ENCODE assay signal across 7 cellular contexts in genomic region chr15:77829331-77829730, GRCh38.
DNase-seq lines count a peak whose midpoint lies in the region; ATAC-seq, FAIRE-seq and TF ChIP-seq lines count a peak whose summit lies in the region.
"Not testable (repeated sequence)": the region's sequence is repeated elsewhere in the genome, so short reads cannot be mapped to it uniquely, and the experiment has no call there.

No MANE protein-coding gene starts in this region.

- in situ Hi-C loops in K562 (cut with MboI) = not testable (repeated sequence)

- H3K4me3 Mint-ChIP-seq in CD14-positive monocyte = not testable (repeated sequence)

- not testable (repeated sequence) for BruUV-seq in K562 (replicated peaks; lab: Mats Ljungman, UMichigan)

- 12% methylated on average over 6 of the region's 6 CpGs for WGBS in K562 (ENCODE audit: insufficient coverage, low coverage, missing lambda C conversion rate)

- H3K9ac ChIP-seq in K562 (ENCODE audit: insufficient read depth in 1 of 2, low read depth in 2 of 2, low read length in 2 of 2) = not testable (repeated sequence)

- intact Hi-C loops in CD14-positive monocyte (cut with micrococcal nuclease); K562 (cut with micrococcal nuclease); Right ventricle myocardium inferior (cut with DNase I); left cardiac atrium (cut with DNase I); lower lobe of right lung (cut with DNase I); posterior vena cava (cut with DNase I); upper lobe of right lung (cut with DNase I): not testable (repeated sequence)

- H3K9me3 ChIP-seq in K562 (replicated peaks; ENCODE audit: control insufficient read depth, insufficient read depth, low read depth, low read length); lower lobe of right lung; upper lobe of right lung: not testable (repeated sequence)

- not testable (repeated sequence) for TF ChIP-seq CTCF in CD14-positive monocyte (IDR thresholded peaks at IDR 0.05); K562 (IDR thresholded peaks at IDR 0.05 in 2 of 3, conservative IDR thresholded peaks at IDR 0.05 in 1 of 3; ENCODE audit: insufficient read depth in 2 of 3, low read depth in 1 of 3, low read length in 3 of 3); lower lobe of right lung (IDR thresholded peaks at IDR 0.05); upper lobe of right lung (IDR thresholded peaks at IDR 0.05)

- not testable (repeated sequence) for H3K4me1 Mint-ChIP-seq in CD14-positive monocyte

- FAIRE-seq in K562 (lab: Jason Lieb, UNC) = not testable (repeated sequence)

- not testable (repeated sequence) for H2AFZ ChIP-seq in K562 (ENCODE audit: low read depth, low read length)

- not testable (repeated sequence) for H3K4me1 ChIP-seq in K562 (replicated peaks in 1 of 2; ENCODE audit: control insufficient read depth in 2 of 2, insufficient read depth in 2 of 2, low read length in 2 of 2); lower lobe of right lung; upper lobe of right lung

- not testable (repeated sequence) for H3K27ac ChIP-seq in K562 (ENCODE audit: extremely low read depth, low read depth, low read length); lower lobe of right lung; upper lobe of right lung

- DNase-seq in CD14-positive monocyte (ENCODE audit: low spot score) (peak; percentile 19), Right ventricle myocardium inferior (ENCODE audit: missing footprints) (peak; percentile 28), left cardiac atrium (peak; percentile 3), lower lobe of right lung (peak; percentile 20), posterior vena cava (ENCODE audit: low spot score) (peak; percentile 18), upper lobe of right lung (peak; percentile 29)
- DNase-seq in K562 (ENCODE audit: extremely low read depth in 1 of 4, low spot score in 3 of 4) = not testable (repeated sequence)

- not testable (repeated sequence) for H3K9me3 Mint-ChIP-seq in CD14-positive monocyte

- not testable (repeated sequence) for H3K36me3 Mint-ChIP-seq in CD14-positive monocyte

- CTCF ChIA-PET in K562 (lab: Yijun Ruan, JAX; ENCODE audit: low intra/inter-chr PET ratio) = not testable (repeated sequence)

- not testable (repeated sequence) for TF ChIP-seq EP300 in K562 (IDR thresholded peaks at IDR 0.05; ENCODE audit: low read length)

- ATAC-seq in K562, Right ventricle myocardium inferior, left cardiac atrium, lower lobe of right lung, upper lobe of right lung: not testable (repeated sequence)

- not testable (repeated sequence) for H3K27me3 ChIP-seq in K562 (ENCODE audit: control insufficient read depth in 2 of 2, insufficient read depth in 2 of 2, low read length in 2 of 2); lower lobe of right lung (ENCODE audit: low read depth); upper lobe of right lung

- not testable (repeated sequence) for H3K27ac Mint-ChIP-seq in CD14-positive monocyte

- POLR2A ChIA-PET in K562 (lab: Yijun Ruan, JAX) = not testable (repeated sequence)

- not testable (repeated sequence) for H3K36me3 ChIP-seq in K562 (ENCODE audit: control insufficient read depth, insufficient read depth, low read length); lower lobe of right lung; upper lobe of right lung

- H3K9me1 ChIP-seq in K562 (ENCODE audit: control insufficient read depth, insufficient read depth, low read length) = not testable (repeated sequence)

- not testable (repeated sequence) for H3K4me2 ChIP-seq in K562 (ENCODE audit: insufficient read depth, low read length)

- not testable (repeated sequence) for TF ChIP-seq POLR2A in K562 (conservative IDR thresholded peaks at IDR 0.05)

- not testable (repeated sequence) for H4K20me1 ChIP-seq in K562 (replicated peaks; ENCODE audit: control insufficient read depth, insufficient read depth, low read length)

- H3K4me3 ChIP-seq in K562, lower lobe of right lung, upper lobe of right lung: not testable (repeated sequence)

- H3K27me3 Mint-ChIP-seq in CD14-positive monocyte (ENCODE audit: low read depth in 3 of 3) = not testable (repeated sequence)

- H3K79me2 ChIP-seq in K562 (ENCODE audit: control insufficient read depth, insufficient read depth, low read length) = not testable (repeated sequence)

- not testable (repeated sequence) for TF ChIP-seq RAD21 in K562 (CRISPR knock-in tag; conservative IDR thresholded peaks at IDR 0.05 in 1 of 2, IDR thresholded peaks at IDR 0.05 in 1 of 2)

TF ChIP-seq in K562, 482 proteins besides CTCF, POLR2A, EP300 and RAD21:
- peak; percentile 80 for TF ChIP-seq NFIC (IDR thresholded peaks at IDR 0.05)
- peak; percentile 77; the same call in 1 of the 2 replicates for TF ChIP-seq ZKSCAN8 (CRISPR knock-in tag; IDR thresholded peaks at IDR 0.05)
TF ChIP-seq in K562: peak in this region for 2; not testable (repeated sequence) for 480.
